In the genomic region with DNA sequence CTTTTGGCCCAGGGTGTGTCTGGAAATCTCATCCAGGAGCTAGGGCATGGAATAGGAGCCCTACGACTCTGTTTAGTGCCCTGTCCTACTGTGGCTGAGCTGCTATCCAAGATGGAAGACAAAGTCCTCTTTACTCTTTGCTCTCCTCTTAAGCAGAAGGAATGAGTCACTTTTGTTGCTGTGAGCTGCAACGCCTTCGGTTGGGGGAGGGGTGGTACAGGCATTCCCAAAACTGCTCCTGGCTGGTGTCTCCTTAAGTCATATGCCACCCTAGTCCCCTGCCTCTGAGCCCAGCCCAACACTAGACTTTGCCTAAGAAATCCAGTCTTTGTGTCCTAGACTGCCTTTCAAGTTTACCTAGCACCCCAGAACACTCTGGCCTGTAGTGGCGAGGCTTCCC, we compare ENCODE assay signal across 22 cellular contexts.
"Had no signal": no experiment of that assay in that cellular context is flagged by ENCODE, and none has a peak within 500 bp of the region (broad histone marks: within the 10 kb centered on the region; RNA-seq: fewer than 3 reads in every experiment).

No MANE protein-coding gene starts in this region.

- DNase-seq: activated CD4-positive, alpha-beta T cell treated with anti-CD3 and anti-CD28 coated beads, Interleukin-2, amount 50 U/mL, for 1 hour; activated CD8-positive, alpha-beta memory T cell treated with anti-CD3 and anti-CD28 coated beads, Interleukin-2, amount 50 U/mL, for 4 hours; activated effector memory CD4-positive, alpha-beta T cell treated with Interleukin-2 at 50 U/mL for 16 hours; activated naive CD4-positive, alpha-beta T cell treated with anti-CD3 and anti-CD28 coated beads, Interleukin-2, amount 10 ng/mL, durations not matched to agents 7 days and 5 days; activated naive CD8-positive, alpha-beta T cell treated with anti-CD3 and anti-CD28 coated beads, Interleukin-2, amount 50 U/mL, for 24 hours; activated T-cell treated with anti-CD3 and anti-CD28 coated beads, Interleukin-2, amount 50 U/mL, for 4 hours; anterior cingulate cortex; brain microvascular endothelial cell; central memory CD4-positive, alpha-beta T cell; dorsolateral prefrontal cortex; foreskin melanocyte; glutamatergic neuron; hippocampal formation; stimulated activated CD4-positive, alpha-beta T cell treated with anti-CD3 and anti-CD28 coated beads, Interleukin-12 subunit alpha, Interleukin-12 subunit beta, amount 100 ng/mL, for 4 hours; stimulated activated CD4-positive, alpha-beta T cell treated with anti-CD3 and anti-CD28 coated beads, Interleukin-1b, Interleukin-23, amount 100 ng/mL, for 48 hours; stimulated activated CD8-positive, alpha-beta memory T cell treated with anti-CD3 and anti-CD28 coated beads, Interleukin-4, amount 100 ng/mL, for 48 hours; stimulated activated naive CD4-positive, alpha-beta T cell had no signal

- H2AFZ ChIP-seq: neural progenitor cell had no signal

- H3K27me3 ChIP-seq: brain microvascular endothelial cell, dorsolateral prefrontal cortex, left lung, neural progenitor cell, right atrium auricular region had no signal

- H3K9me3 ChIP-seq: prostate gland, right atrium auricular region had no signal

- H3K4me3 Mint-ChIP-seq: activated naive CD4-positive, alpha-beta T cell treated with anti-CD3 and anti-CD28 coated beads, Interleukin-2, amount 10 ng/mL, durations not matched to agents 7 days and 5 days; activated naive CD8-positive, alpha-beta T cell treated with anti-CD3 and anti-CD28 coated beads, Interleukin-2, amount 50 U/mL, for 24 hours; activated T-cell treated with anti-CD3 and anti-CD28 coated beads, Interleukin-2, amount 50 U/mL, for 4 hours; neural progenitor cell had no signal

- H3K27ac ChIP-seq: brain microvascular endothelial cell, dorsolateral prefrontal cortex, left lung, neural progenitor cell, prostate gland, right atrium auricular region had no signal

- H3K9ac ChIP-seq: neural progenitor cell had no signal

- H3K27me3 Mint-ChIP-seq: activated naive CD4-positive, alpha-beta T cell treated with anti-CD3 and anti-CD28 coated beads, Interleukin-2, amount 10 ng/mL, durations not matched to agents 7 days and 5 days; activated naive CD8-positive, alpha-beta T cell treated with anti-CD3 and anti-CD28 coated beads, Interleukin-2, amount 50 U/mL, for 24 hours had no signal

- H3K36me3 Mint-ChIP-seq: activated naive CD4-positive, alpha-beta T cell treated with anti-CD3 and anti-CD28 coated beads, Interleukin-2, amount 10 ng/mL, durations not matched to agents 7 days and 5 days; neural progenitor cell had no signal

- H3K36me3 ChIP-seq: brain microvascular endothelial cell, left lung, neural progenitor cell, prostate gland, right atrium auricular region had no signal

- H3K4me2 ChIP-seq: neural progenitor cell had no signal

- ATAC-seq: activated CD4-positive, CD25-positive, alpha-beta regulatory T cell treated with anti-CD3 and anti-CD28 coated beads, Interleukin-2, amount 50 U/mL, for 24 hours; activated naive CD8-positive, alpha-beta T cell treated with anti-CD3 and anti-CD28 coated beads, Interleukin-2, amount 50 U/mL, for 24 hours; activated T-cell treated with anti-CD3 and anti-CD28 coated beads, Interleukin-2, amount 50 U/mL, for 4 hours; left lung had no signal

- H3K4me1 ChIP-seq: left lung, neural progenitor cell, prostate gland, right atrium auricular region had no signal

- H3K27ac Mint-ChIP-seq: activated naive CD4-positive, alpha-beta T cell treated with anti-CD3 and anti-CD28 coated beads, Interleukin-2, amount 10 ng/mL, durations not matched to agents 7 days and 5 days; activated naive CD8-positive, alpha-beta T cell treated with anti-CD3 and anti-CD28 coated beads, Interleukin-2, amount 50 U/mL, for 24 hours; neural progenitor cell had no signal

- H3K9me3 Mint-ChIP-seq: activated naive CD4-positive, alpha-beta T cell treated with anti-CD3 and anti-CD28 coated beads, Interleukin-2, amount 10 ng/mL, durations not matched to agents 7 days and 5 days had no signal

- H3K4me1 Mint-ChIP-seq: activated naive CD4-positive, alpha-beta T cell treated with anti-CD3 and anti-CD28 coated beads, Interleukin-2, amount 10 ng/mL, durations not matched to agents 7 days and 5 days; activated naive CD8-positive, alpha-beta T cell treated with anti-CD3 and anti-CD28 coated beads, Interleukin-2, amount 50 U/mL, for 24 hours; neural progenitor cell had no signal

- H3K4me3 ChIP-seq: dorsolateral prefrontal cortex, left lung, neural progenitor cell, prostate gland, right atrium auricular region had no signal
